Comparison of ENCODE assay signal across 21 cellular contexts in genomic region chr3:125246237-125246636, GRCh38. TPM values are rescaled to one million over a fixed set of nuclear protein-coding genes. Genes with fewer than 3 reads are reported as not detected.
DNase-seq lines count a peak whose midpoint lies in the region; ATAC-seq, FAIRE-seq and TF ChIP-seq lines count a peak whose summit lies in the region.
"Had no signal": no experiment of that assay in that cellular context is flagged by ENCODE, and none has a peak within 500 bp of the region (broad histone marks: within the 10 kb centered on the region; RNA-seq: fewer than 3 reads in every experiment).

No MANE protein-coding gene starts in this region.

- RAD21 ChIA-PET in GM12878 (lab: Charles Lee; ENCODE audit: unreplicated experiment) = no interaction called here

- in situ Hi-C loops in GM12878 (cut with MboI) = no loop called here

- TF ChIP-seq POLR2A in A549 (IDR thresholded peaks at IDR 0.05; ENCODE audit: low read length) (no peak), H54 (IDR thresholded peaks at IDR 0.05; ENCODE audit: low read depth, low read length) (no peak), GM12878 (IDR thresholded peaks at IDR 0.05; ENCODE audit: low read depth, low read length) (no peak)

- H3K4me3 ChIP-seq in A549 (no peak overlapping the region), GM12878 (no peak overlapping the region), aorta (ENCODE audit: low read length in 2 of 2) (no peak overlapping the region)
- H3K4me3 ChIP-seq: BLaER1 treated with 17β-estradiol and CSF1 and Interleukin-3, amounts not matched to agents 10 nM and 100 nM had no signal

- peak overlapping the region; percentile 16 for H3K27ac Mint-ChIP-seq in central memory CD8-positive, alpha-beta T cell (ENCODE audit: low read depth)
- H3K27ac Mint-ChIP-seq: B cell; CD4-positive, alpha-beta T cell had no signal

- no peaks in the 10 kb centered on the region; a peak in 1 of 4 replicates for H3K36me3 ChIP-seq in GM12878 (ENCODE audit: control insufficient read depth in 2 of 2, insufficient read depth in 2 of 2, low read length in 1 of 2)
- H3K36me3 ChIP-seq in aorta (ENCODE audit: control insufficient read depth in 1 of 2, insufficient read depth in 2 of 2, low read length in 1 of 2) = no peaks in the 10 kb centered on the region

- CTCF ChIA-PET in A549 (lab: Yijun Ruan, JAX) (no interaction called here), GM12878 (lab: Yijun Ruan, JAX) (interaction anchor here (0.5 to 1.1 kb wide), 2 partner anchors 9 to 208 kb away, joined by 3 to 4 read pairs; no protein-coding TSS in a partner anchor)

- no peaks in the 10 kb centered on the region for H3K27me3 ChIP-seq in GM12878 (replicated peaks in 1 of 2; ENCODE audit: control insufficient read depth in 2 of 2, insufficient read depth in 2 of 2, low read length in 1 of 2)
- H3K27me3 ChIP-seq in aorta (ENCODE audit: control insufficient read depth in 1 of 2, insufficient read depth in 2 of 2, low read length in 1 of 2) = no peaks in the 10 kb centered on the region

- WGBS in A549 (ENCODE audit: missing lambda C conversion rate) = 90% methylated on average over 1 of the region's 1 CpG
- WGBS in GM12878 (ENCODE audit: insufficient coverage, insufficient replicate concordance, low lambda C conversion rate, missing lambda C conversion rate) = 100% methylated on average over 1 of the region's 1 CpG
- 87 to 90% methylated on average over 1 of the region's 1 CpG for WGBS in aorta, 2 donors

- DNase-seq in A549 (ENCODE audit: low read depth in 1 of 2, low spot score in 1 of 2) (no peak), H54 (ENCODE audit: insufficient read length, low spot score) (no peak), GM12878 (ENCODE audit: low read depth, low spot score) (no peak), cerebellar nuclear complex (lab: John Stamatoyannopoulos, UW) (no peak), GM19239 (ENCODE audit: insufficient read length, low spot score) (no peak), aorta (no peak)
- no peak for DNase-seq in central memory CD8-positive, alpha-beta T cell (ENCODE audit: low spot score in 2 of 2)
- DNase-seq: 8988T; AML-193; Caco-2; Calu3; CD4-positive, alpha-beta T cell; CD8-positive, alpha-beta T cell; DMS79 treated with DMSO at 0.1 percent for 48 hours; GF-D8 had no signal

- H3K4me2 ChIP-seq in A549 = no peak overlapping the region
- no peak overlapping the region for H3K4me2 ChIP-seq in GM12878 (ENCODE audit: control insufficient read depth, insufficient read depth)
- H3K4me2 ChIP-seq: BLaER1 treated with 17β-estradiol and CSF1 and Interleukin-3, amounts not matched to agents 10 nM and 100 nM had no signal

- no peak overlapping the region for H2AFZ ChIP-seq in GM12878 (ENCODE audit: control insufficient read depth, low read depth, low read length)

- no peak for TF ChIP-seq EP300 in A549 (IDR thresholded peaks at IDR 0.05)
- TF ChIP-seq EP300 in GM12878 (IDR thresholded peaks at IDR 0.05; ENCODE audit: borderline replicate concordance in 1 of 2, control insufficient read depth in 1 of 2, low read depth in 2 of 2, low read length in 2 of 2) = no peak

- FAIRE-seq in A549 (lab: Jason Lieb, UNC) (no peak), H54 (lab: Jason Lieb, UNC) (peak; percentile 6), GM12878 (lab: Jason Lieb, UNC) (peak; percentile 23), GM19239 (lab: Jason Lieb, UNC) (no peak)
- FAIRE-seq: A204.1, D721Med, GM12892 had no signal

- H3K4me1 Mint-ChIP-seq in central memory CD8-positive, alpha-beta T cell = peaks cover 32% of the 10 kb centered on the region
- H3K4me1 Mint-ChIP-seq: B cell had no signal

- no peaks in the 10 kb centered on the region for H4K20me1 ChIP-seq in GM12878 (ENCODE audit: control insufficient read depth, insufficient read depth)

- H3K9me3 Mint-ChIP-seq in central memory CD8-positive, alpha-beta T cell = no peaks in the 10 kb centered on the region
- H3K9me3 Mint-ChIP-seq: CD4-positive, alpha-beta T cell; CD8-positive, alpha-beta T cell had no signal

- H3K4me3 Mint-ChIP-seq in central memory CD8-positive, alpha-beta T cell = no peak overlapping the region
- H3K4me3 Mint-ChIP-seq: B cell; CD4-positive, alpha-beta T cell; CD8-positive, alpha-beta T cell had no signal

- H3K27ac ChIP-seq in A549 (no peak overlapping the region), GM12878 (ENCODE audit: control insufficient read depth, insufficient read depth) (no peak overlapping the region), aorta (ENCODE audit: low read depth in 1 of 2, low read length in 2 of 2) (no peak overlapping the region)
- H3K27ac ChIP-seq: BLaER1 treated with 17β-estradiol and CSF1 and Interleukin-3, amounts not matched to agents 10 nM and 100 nM; C4-2B had no signal

- no peak for TF ChIP-seq CTCF in A549 (IDR thresholded peaks at IDR 0.05)
- TF ChIP-seq CTCF in GM12878 (IDR thresholded peaks at IDR 0.05 in 2 of 3, conservative IDR thresholded peaks at IDR 0.05 in 1 of 3; ENCODE audit: control insufficient read depth in 2 of 3, extremely low read depth in 1 of 3, insufficient read depth in 1 of 3, low read depth in 3 of 3, low read length in 3 of 3) = no peak

- intact Hi-C loops in GM12878 (cut with micrococcal nuclease; ENCODE audit: unreplicated experiment) (no loop called here), aorta (cut with DNase I) (no loop called here)

- H3K36me3 Mint-ChIP-seq in central memory CD8-positive, alpha-beta T cell (ENCODE audit: insufficient read depth) = peaks cover 18% of the 10 kb centered on the region

- POLR2A ChIA-PET in A549 (lab: Yijun Ruan, JAX) (no interaction called here), GM12878 (lab: Charles Lee) (interaction anchor here (0.5 to 1.6 kb wide), 3 partner anchors 9 to 743 kb away, joined by 3 to 4 read pairs (median 4); no protein-coding TSS in a partner anchor)

- ATAC-seq in A549 (no peak), GM12878 (no peak), aorta (ENCODE audit: low FRiP score) (no peak)
- no peak for ATAC-seq in central memory CD8-positive, alpha-beta T cell (replicated peaks; ENCODE audit: extremely low read depth, poor library complexity, severe bottlenecking)
- ATAC-seq: CD8-positive, alpha-beta T cell had no signal

- H3K9ac ChIP-seq in GM12878 (ENCODE audit: control insufficient read depth, insufficient read depth, low read length) = no peak overlapping the region
- H3K9ac ChIP-seq: BLaER1 treated with 17β-estradiol and CSF1 and Interleukin-3, amounts not matched to agents 10 nM and 100 nM had no signal

- no peaks in the 10 kb centered on the region for H3K27me3 Mint-ChIP-seq in central memory CD8-positive, alpha-beta T cell
- H3K27me3 Mint-ChIP-seq: B cell; CD4-positive, alpha-beta T cell had no signal

- H3K4me1 ChIP-seq in A549 (no peaks in the 10 kb centered on the region), GM12878 (ENCODE audit: control insufficient read depth, insufficient read depth, low read length) (no peaks in the 10 kb centered on the region), aorta (ENCODE audit: control insufficient read depth in 1 of 2, insufficient read depth in 2 of 2, low read length in 2 of 2) (no peaks in the 10 kb centered on the region)
- H3K4me1 ChIP-seq: Caco-2 had no signal

- SMC1A ChIA-PET in GM12878 (lab: Charles Lee; ENCODE audit: uncharacterized antibody, unreplicated experiment) = interaction anchor here (0.6 to 1.4 kb wide), 3 partner anchors 9 to 122 kb away, joined by 3 to 5 read pairs (median 4); no protein-coding TSS in a partner anchor

- TF ChIP-seq RAD21 in A549 (conservative IDR thresholded peaks at IDR 0.05 in 1 of 2, IDR thresholded peaks at IDR 0.05 in 1 of 2) (no peak), GM12878 (IDR thresholded peaks at IDR 0.05; ENCODE audit: insufficient read depth, low read depth, low read length) (no peak)

- no TSS peak for BruUV-seq in GM12878 (replicated peaks; lab: Mats Ljungman, UMichigan)

- H3K79me2 ChIP-seq in GM12878 (ENCODE audit: control insufficient read depth, insufficient read depth, low read length) = no peaks in the 10 kb centered on the region

- H3K9me3 ChIP-seq in A549 (no peaks in the 10 kb centered on the region), GM12878 (replicated peaks; ENCODE audit: control insufficient read depth, insufficient read depth, low read length) (no peaks in the 10 kb centered on the region), aorta (ENCODE audit: control insufficient read depth, low read length) (no peaks in the 10 kb centered on the region)
- H3K9me3 ChIP-seq: Caco-2 had no signal

TF ChIP-seq in A549, 52 proteins besides CTCF, POLR2A, EP300 and RAD21:
- no peak for TF ChIP-seq ZC3H11A (IDR thresholded peaks at IDR 0.05)
- TF ChIP-seq MAFK (IDR thresholded peaks at IDR 0.05; ENCODE audit: partially characterized antibody) = peak; percentile 62
TF ChIP-seq in A549: peak in this region for 1.

TF ChIP-seq in GM12878, 131 proteins besides CTCF, POLR2A, EP300 and RAD21:
- no peak for TF ChIP-seq LARP7 (IDR thresholded peaks at IDR 0.05)
- no peak for TF ChIP-seq ZBED1 (IDR thresholded peaks at IDR 0.05; ENCODE audit: borderline replicate concordance)

RNA-seq across cellular contexts. Expression of gene SLC12A8, which starts 33.7 kb away (rescaled TPM):
- polyA plus RNA-seq in A549 (2011; rRNA removed) (0.93 and 1.1 TPM in 2 replicates), A549 (2017; fragmentation: RNase III; extraction: RNeasy Plus Mini Kit Qiagen cat#74134 plus additional on column Dnase treatment) (3.4 to 5.0 TPM (median 4.2 TPM) in 3 replicates), GM12878 (2011; rRNA removed) (0.97 and 2.5 TPM in 2 replicates), GM12878 (2014; fragmentation: Illumina TruSeq; extraction: Trizol) (59.1 and 62.6 TPM in 2 replicates), GM12878 (2014; fragmentation: Nextera tagmentation; extraction: Ambion mirVana) (10 to 100 TPM; 39.8 to 46.1 TPM), GM12878 (2014; rRNA removed) (65.8 and 70.5 TPM in 2 replicates), GM12878 (2016; fragmentation: Nextera tagmentation; extraction: Ambion mirVana) (10 to 100 TPM; 40.4 to 44.2 TPM), aorta (1 to 10 TPM in 1 of 2 donors, not detected in 1; 1.1 TPM)
- polyA plus RNA-seq in A549 (2012; cell fraction: cytosol; rRNA removed) = 0.93 and 1.2 TPM in 2 replicates
- polyA plus RNA-seq in A549 (2012; cell fraction: nucleus; rRNA removed) = 1.2 and 1.3 TPM in 2 replicates
- 1.5 and 1.7 TPM in 2 replicates for polyA minus RNA-seq in A549 (2011; rRNA and poly(A)+ RNA removed)
- total RNA-seq in GM12878 (2013; cell fraction: nucleolus; rRNA removed) = 14.9 and 17.1 TPM in 2 replicates
- total RNA-seq in GM12878 (2014; rRNA removed) (61.1 and 71.6 TPM in 2 replicates), GM12878 (2014; rRNA removed; fragmentation: Illumina TruSeq; extraction: Trizol) (51.1 and 54.0 TPM in 2 replicates), GM12878 (2021) (58.3 and 61.4 TPM in 2 replicates), aorta (1 to 10 TPM; 1.4 to 2.6 TPM)
- polyA plus RNA-seq in GM12878 (2011; ENCODE audit: low read depth) = 50.0 TPM
- 2.2 and 2.6 TPM in 2 replicates for polyA plus RNA-seq in GM12878 (2011; cell fraction: cytosol; rRNA removed)
- polyA plus RNA-seq in GM12878 (2011; cell fraction: nucleus; rRNA removed) = 2.5 and 2.6 TPM in 2 replicates
- 58.3 and 69.9 TPM in 2 replicates for polyA plus RNA-seq in GM12878 (2012)
- 2.0 and 2.6 TPM in 2 replicates for polyA minus RNA-seq in GM12878 (2011; rRNA and poly(A)+ RNA removed)
- polyA minus RNA-seq in GM12878 (2011; cell fraction: cytosol; rRNA and poly(A)+ RNA removed) = 1.5 and 1.6 TPM in 2 replicates
- polyA minus RNA-seq in GM12878 (2011; cell fraction: nucleus; rRNA and poly(A)+ RNA removed) = 2.2 and 5.4 TPM in 2 replicates
- total RNA-seq: CD8-positive, alpha-beta T cell had no signal
